In genomic region chr2:183614797-183615429, GRCh38 we compare ENCODE assay signal across 18 cellular contexts.
A peak's percentile ranks its signal among the peaks of the same experiment; 100 is the strongest.
DNase-seq lines count a peak whose midpoint lies in the region; ATAC-seq, FAIRE-seq and TF ChIP-seq lines count a peak whose summit lies in the region.
"Had no signal": no experiment of that assay in that cellular context is flagged by ENCODE, and none has a peak within 500 bp of the region (broad histone marks: within the 10 kb centered on the region; RNA-seq: fewer than 3 reads in every experiment).

No MANE protein-coding gene starts in this region.

- no peak overlapping the region for H3K27ac ChIP-seq in pancreas
- H3K27ac ChIP-seq: ovary had no signal

- FAIRE-seq in pancreas (lab: Jason Lieb, UNC) = no peak
- FAIRE-seq: bronchial epithelial cell had no signal

- POLR2A ChIA-PET in HEK293T (lab: Yijun Ruan, JAX) = no interaction called here

- CTCF ChIA-PET in HEK293T (lab: Yijun Ruan, JAX) = no interaction called here

- TF ChIP-seq CTCF in fibroblast of pulmonary artery (IDR thresholded peaks at IDR 0.05; ENCODE audit: low read length, missing control alignments) (no peak), pancreas (IDR thresholded peaks at IDR 0.05) (no peak)

- H3K4me3 ChIP-seq in fibroblast of pulmonary artery (replicated peaks; ENCODE audit: low read depth, low read length) (no peak overlapping the region), pancreas (no peak overlapping the region)
- H3K4me3 ChIP-seq: ovary had no signal

- intact Hi-C loops in pancreas (cut with DNase I) = no loop called here

- H3K27me3 ChIP-seq in pancreas = no peaks in the 10 kb centered on the region
- H3K27me3 ChIP-seq: ovary had no signal

- no peaks in the 10 kb centered on the region for H3K9me3 ChIP-seq in pancreas
- H3K9me3 ChIP-seq: ovary had no signal

- 29 to 35% methylated on average over 5 of the region's 5 CpGs for WGBS in pancreas, 2 donors

- DNase-seq in G401 (ENCODE audit: low spot score) = peak; percentile 82
- peak; percentile 33 for DNase-seq in NCI-H69 (lab: John Stamatoyannopoulos, UW)
- peak; percentile 3 for DNase-seq in fibroblast of pulmonary artery (ENCODE audit: low read depth)
- no peak for DNase-seq in pancreas
- DNase-seq in NCI-H524 treated with DMSO at 0.1 percent for 48 hours (lab: John Stamatoyannopoulos, UW) = no peak
- no peak for DNase-seq in activated T-cell treated with anti-CD3 and anti-CD28 coated beads, Interleukin-2, amount 50 U/mL, for 1 hour
- DNase-seq in HEK293T (ENCODE audit: extremely low spot score) = no peak
- DNase-seq: activated CD4-positive, alpha-beta T cell treated with anti-CD3 and anti-CD28 coated beads, Interleukin-2, amount 10 ng/mL, durations not matched to agents 24 days and 14 days; AML-193; DMS53; mesenchymal stem cell; NCI-H187; ovary; stimulated activated CD4-positive, alpha-beta T cell treated with anti-CD3 and anti-CD28 coated beads, Interleukin-4, amount 100 ng/mL, for 1 hour had no signal

- H3K36me3 ChIP-seq in pancreas = no peaks in the 10 kb centered on the region
- H3K36me3 ChIP-seq: ovary had no signal

- no peaks in the 10 kb centered on the region for H3K4me1 ChIP-seq in pancreas

- in situ Hi-C loops in G401 (cut with HindIII; ENCODE audit: low sequenced_read_pairs) = no loop called here

- ATAC-seq in pancreas = peak; percentile 24 to 58 (median 40)
- no peak for ATAC-seq in HG02623 (IDR thresholded peaks at IDR 0.05; ENCODE audit: unreplicated experiment)
- ATAC-seq: Panc1; stimulated activated memory B cell treated with anti-CD40 and anti-IgM and Interleukin-4, amounts not matched to agents 10 μg/mL and 1 μg/mL and 100 μg/mL, for 72 hours had no signal

TF ChIP-seq in HEK293T, 16 proteins besides CTCF, POLR2A, EP300 and RAD21:
- TF ChIP-seq TARDBP (IDR thresholded peaks at IDR 0.05) = no peak
- TF ChIP-seq HDGF (IDR thresholded peaks at IDR 0.05; ENCODE audit: borderline replicate concordance) = no peak
- no peak for TF ChIP-seq ARNT (IDR thresholded peaks at IDR 0.05)
- no peak for TF ChIP-seq L3MBTL2 (conservative IDR thresholded peaks at IDR 0.05)
- no peak for TF ChIP-seq FOXK2 (IDR thresholded peaks at IDR 0.05)

Comparison
In these comparisons a context has a peak if more than half of its experiments do, and no peak if none do; other contexts are left out.
1. DNase-seq: peak in G401 (single experiment), NCI-H69 (single experiment) and fibroblast of pulmonary artery (single experiment); none in pancreas (0 of 6), NCI-H524 treated with DMSO at 0.1 percent for 48 hours (single experiment), activated T-cell treated with anti-CD3 and anti-CD28 coated beads, Interleukin-2, amount 50 U/mL, for 1 hour (single experiment) and HEK293T (single experiment).